ENCODE assay signal across 1 cellular context in genomic region chr3:172915911-172916514, GRCh38.
TF ChIP-seq lines count a peak whose summit lies in the region.

No MANE protein-coding gene starts in this region.

TF ChIP-seq in GM23338, 12 proteins besides CTCF, POLR2A, EP300 and RAD21 (continued from another document):
- no peak for TF ChIP-seq REST (IDR thresholded peaks at IDR 0.05; ENCODE audit: unreplicated experiment)
- no peak for TF ChIP-seq NANOG (IDR thresholded peaks at IDR 0.05; ENCODE audit: borderline replicate concordance)
- no peak for TF ChIP-seq CREB1 (CRISPR knock-in tag; IDR thresholded peaks at IDR 0.05; ENCODE audit: low read depth)
- TF ChIP-seq ETS1 (IDR thresholded peaks at IDR 0.05) = no peak
